Comparison of ENCODE assay signal across 11 cellular contexts in the genomic region with DNA sequence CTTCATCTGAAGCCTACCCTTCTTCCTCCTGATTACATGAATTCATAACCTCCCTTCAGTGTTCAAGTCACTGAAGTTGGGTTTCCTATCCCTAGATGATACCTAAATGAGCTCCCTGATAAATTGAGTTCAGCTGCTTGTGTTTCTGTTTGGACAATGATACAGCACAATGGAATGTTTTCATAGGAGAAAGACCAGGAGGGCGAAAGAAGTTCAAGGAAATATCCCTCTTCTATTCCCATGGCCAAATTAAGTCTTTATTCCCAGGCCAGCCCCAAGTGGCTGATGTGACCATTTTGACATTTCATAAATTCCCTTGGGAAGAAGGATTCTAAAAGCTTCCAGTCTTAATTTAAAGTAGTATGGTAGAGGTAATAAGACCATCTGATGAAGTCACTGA.
A peak's percentile ranks its signal among the peaks of the same experiment; 100 is the strongest.
DNase-seq lines count a peak whose midpoint lies in the region; ATAC-seq and TF ChIP-seq lines count a peak whose summit lies in the region.
"Had no signal": no experiment of that assay in that cellular context is flagged by ENCODE, and none has a peak within 500 bp of the region (broad histone marks: within the 10 kb centered on the region; RNA-seq: fewer than 3 reads in every experiment).

No MANE protein-coding gene starts in this region.

- WGBS in GM23248 (ENCODE audit: low coverage in 1 of 2, low lambda C conversion rate in 2 of 2, missing lambda C conversion rate in 2 of 2), 2 experiments: 0% methylated on average over 1 of the region's 1 CpG
- WGBS in body of pancreas, 2 donors: 5 to 16% methylated on average over 1 of the region's 1 CpG

- H2AFZ ChIP-seq in GM23248: no peak overlapping the region

- no peaks in the 10 kb centered on the region for H4K20me1 ChIP-seq in GM23248 (ENCODE audit: insufficient read depth)

- no peaks in the 10 kb centered on the region for H3K9me2 ChIP-seq in GM23248 (ENCODE audit: insufficient read depth)

- peak; percentile 53 for ATAC-seq in body of pancreas

- H3K36me3 ChIP-seq in GM23248 (ENCODE audit: low read depth) (no peaks in the 10 kb centered on the region), body of pancreas (replicated peaks in 1 of 2; ENCODE audit: insufficient read depth in 1 of 2, low read depth in 2 of 2) (no peaks in the 10 kb centered on the region)
- H3K36me3 ChIP-seq: colonic mucosa had no signal

- H3K4me1 ChIP-seq in GM23248 (ENCODE audit: insufficient read depth) (peaks cover 20% of the 10 kb centered on the region), body of pancreas (no peaks in the 10 kb centered on the region)
- H3K4me1 ChIP-seq: colonic mucosa had no signal

- H3K4me2 ChIP-seq in GM23248 (ENCODE audit: unreplicated experiment): peak overlapping the region; percentile 59

- TF ChIP-seq POLR2A in body of pancreas (IDR thresholded peaks at IDR 0.05): no peak

- no peak for TF ChIP-seq CTCF in body of pancreas (IDR thresholded peaks at IDR 0.05)

- in situ Hi-C loops in GM23248 (cut with MboI): no loop called here

- intact Hi-C loops in body of pancreas (cut with DNase I): no loop called here

- H3K4me3 ChIP-seq in GM23248 (no peak overlapping the region; the same call in 1 of the 2 replicates), body of pancreas (no peak overlapping the region)
- H3K4me3 ChIP-seq: colonic mucosa had no signal

- no peaks in the 10 kb centered on the region for H3K9me3 ChIP-seq in GM23248 (ENCODE audit: low read depth)
- H3K9me3 ChIP-seq in body of pancreas: no peaks in the 10 kb centered on the region
- H3K9me3 ChIP-seq: colonic mucosa had no signal

- DNase-seq in GM23248 (peak; percentile 70), body of pancreas (no peak), glomerular visceral epithelial cell (ENCODE audit: extremely low spot score) (peak; percentile 84), smooth muscle cell of the brain vasculature (ENCODE audit: low read depth, low spot score) (peak; percentile 68), T-helper 9 cell (no peak), CD1c-positive myeloid dendritic cell (ENCODE audit: extremely low spot score) (no peak), activated gamma-delta T cell treated with Interleukin-2 at 50 U/mL for 16 hours (no peak), medulla oblongata (ENCODE audit: extremely low spot score) (no peak)
- DNase-seq: colonic mucosa; naive B cell; stimulated activated naive CD4-positive, alpha-beta T cell had no signal

- H3K27me3 ChIP-seq in GM23248 (replicated peaks; ENCODE audit: insufficient read depth) (no peaks in the 10 kb centered on the region), body of pancreas (no peaks in the 10 kb centered on the region)
- H3K27me3 ChIP-seq: colonic mucosa had no signal

- H3F3A ChIP-seq in GM23248 (ENCODE audit: insufficient read depth): peaks cover 7% of the 10 kb centered on the region; the same call in 1 of the 2 replicates

- H3K9ac ChIP-seq in GM23248: no peak overlapping the region

- H3K27ac ChIP-seq in GM23248 (no peak overlapping the region), body of pancreas (no peak overlapping the region)
- H3K27ac ChIP-seq: colonic mucosa had no signal

- H3K79me2 ChIP-seq in GM23248 (ENCODE audit: insufficient read depth): no peaks in the 10 kb centered on the region

Comparison
In these comparisons a context has a peak if more than half of its experiments do, and no peak if none do; other contexts are left out.
1. DNase-seq: peak in GM23248 (single experiment), glomerular visceral epithelial cell (single experiment) and smooth muscle cell of the brain vasculature (single experiment); none in body of pancreas (0 of 4), T-helper 9 cell (single experiment), CD1c-positive myeloid dendritic cell (single experiment), activated gamma-delta T cell treated with Interleukin-2 at 50 U/mL for 16 hours (single experiment) and medulla oblongata (single experiment).